Comparison of ENCODE assay signal across 21 cellular contexts in genomic region chr3:50563867-50564266, GRCh38. TPM values are rescaled to one million over a fixed set of nuclear protein-coding genes. Genes with fewer than 3 reads are reported as not detected.
"Had no signal": no experiment of that assay in that cellular context is flagged by ENCODE, and none has a peak within 500 bp of the region (broad histone marks: within the 10 kb centered on the region; RNA-seq: fewer than 3 reads in every experiment).

No MANE protein-coding gene starts in this region.

- H3K27ac ChIP-seq: breast epithelium, gastroesophageal sphincter, sigmoid colon, thoracic aorta, WERI-Rb-1 had no signal

- H3K36me3 ChIP-seq: breast epithelium, thoracic aorta, WERI-Rb-1 had no signal

- H3K4me2 ChIP-seq: smooth muscle cell had no signal

- ATAC-seq: activated naive CD4-positive, alpha-beta T cell treated with anti-CD3 and anti-CD28 coated beads, Interleukin-2, amount 50 U/mL, for 72 hours; gastroesophageal sphincter; T-cell had no signal

- H3K4me1 ChIP-seq: breast epithelium had no signal

- H3K9me3 ChIP-seq: breast epithelium, gastroesophageal sphincter, sigmoid colon, thoracic aorta had no signal

- H3K27me3 ChIP-seq: breast epithelium, gastroesophageal sphincter, sigmoid colon had no signal

- DNase-seq: activated CD4-positive, alpha-beta T cell treated with anti-CD3 and anti-CD28 coated beads, Interleukin-2, amount 10 ng/mL, durations not matched to agents 7 days and 5 days; activated CD4-positive, CD25-positive, alpha-beta regulatory T cell treated with anti-CD3 and anti-CD28 coated beads, Interleukin-2, amount 50 U/mL, for 72 hours; activated gamma-delta T cell treated with Interleukin-2 at 50 U/mL for 16 hours; activated T-cell treated with anti-CD3 and anti-CD28 coated beads, Interleukin-2, amount 50 U/mL, for 1 hour; cortex of kidney; endodermal cell; head of caudate nucleus; hypothalamus; naive B cell; posterior cingulate gyrus; sigmoid colon; stimulated activated CD4-positive, alpha-beta T cell treated with anti-CD3 and anti-CD28 coated beads, Interleukin-15, amount 100 ng/mL, for 24 hours; stimulated activated naive CD4-positive, alpha-beta T cell; T-cell; WERI-Rb-1 had no signal

- H3K4me3 ChIP-seq: breast epithelium, gastroesophageal sphincter, sigmoid colon, smooth muscle cell, thoracic aorta had no signal

RNA-seq across cellular contexts. Expression of gene CISH, which starts 47.7 kb away (rescaled TPM):
- polyA plus RNA-seq: neural cell had no signal
